ENCODE assay signal across 10 cellular contexts in genomic region chr5:103211858-103212500, GRCh38. TPM values are rescaled to one million over a fixed set of nuclear protein-coding genes. Genes with fewer than 3 reads are reported as not detected.
A peak's percentile ranks its signal among the peaks of the same experiment; 100 is the strongest.
DNase-seq lines count a peak whose midpoint lies in the region; ATAC-seq, FAIRE-seq and TF ChIP-seq lines count a peak whose summit lies in the region.
"Had no signal": no experiment of that assay in that cellular context is flagged by ENCODE, and none has a peak within 500 bp of the region (broad histone marks: within the 10 kb centered on the region; RNA-seq: fewer than 3 reads in every experiment).

No MANE protein-coding gene starts in this region.

- H3K9me3 Mint-ChIP-seq in endothelial cell (ENCODE audit: unreplicated experiment): no peaks in the 10 kb centered on the region

- CTCF ChIA-PET in SK-N-SH (lab: Yijun Ruan, JAX): interaction anchor here (1.7 to 2.2 kb wide), 3 partner anchors 12 to 264 kb away, joined by 5 to 7 read pairs (median 5); no protein-coding TSS in a partner anchor

- no peaks in the 10 kb centered on the region for H3K9me2 ChIP-seq in SK-N-SH

- no peaks in the 10 kb centered on the region for H3K79me2 ChIP-seq in SK-N-SH (ENCODE audit: insufficient read depth)

- POLR2A ChIA-PET in SK-N-SH (lab: Yijun Ruan, JAX): no interaction called here

- no peak for FAIRE-seq in urothelium cell line (lab: Jason Lieb, UNC)

- H3K36me3 ChIP-seq in SK-N-SH (replicated peaks in 1 of 2; ENCODE audit: control insufficient read depth in 1 of 2, insufficient read depth in 2 of 2, low read length in 1 of 2): peaks cover 9 to 11% of the 10 kb centered on the region in 2 experiments

- DNase-seq in endothelial cell (ENCODE audit: low spot score): no peak
- DNase-seq in SK-N-SH: no peak
- no peak for DNase-seq in urothelium cell line (ENCODE audit: low spot score)
- DNase-seq in nucleus accumbens (lab: John Stamatoyannopoulos, UW): no peak
- no peak for DNase-seq in cerebellar cortex (ENCODE audit: low spot score)
- DNase-seq: NCI-H2227 treated with DMSO at 0.1 percent for 48 hours; stimulated activated CD8-positive, alpha-beta memory T cell treated with anti-CD3 and anti-CD28 coated beads, Interleukin-4, amount 100 ng/mL, for 48 hours had no signal

- no peak overlapping the region for H2AFZ ChIP-seq in SK-N-SH (ENCODE audit: low read depth)

- no peaks in the 10 kb centered on the region for H3K27me3 ChIP-seq in SK-N-SH (ENCODE audit: insufficient read depth)

- TF ChIP-seq CTCF in endothelial cell (IDR thresholded peaks at IDR 0.05; ENCODE audit: unreplicated experiment): no peak
- no peak for TF ChIP-seq CTCF in SK-N-SH (IDR thresholded peaks at IDR 0.05)

- no peak overlapping the region for H3K27ac ChIP-seq in SK-N-SH (ENCODE audit: low read depth in 2 of 2, low read length in 1 of 2)

- H3K4me3 ChIP-seq in SK-N-SH (ENCODE audit: low read depth in 2 of 2, low read length in 1 of 2): no peak overlapping the region

- H3K27me3 Mint-ChIP-seq in endothelial cell (ENCODE audit: unreplicated experiment): peaks cover 1% of the 10 kb centered on the region

- WGBS in SK-N-SH (ENCODE audit: low lambda C conversion rate): 96% methylated on average over 2 of the region's 2 CpGs

- no peaks in the 10 kb centered on the region for H3K36me3 Mint-ChIP-seq in endothelial cell (ENCODE audit: low read depth, unreplicated experiment)

- no peak for TF ChIP-seq RAD21 in SK-N-SH (IDR thresholded peaks at IDR 0.05; ENCODE audit: low read length)

- no peaks in the 10 kb centered on the region; a peak in 2 of 4 replicates for H3K4me1 ChIP-seq in SK-N-SH (ENCODE audit: control insufficient read depth in 1 of 2, insufficient read depth in 2 of 2, low read depth in 1 of 2, low read length in 1 of 2)

- no peaks in the 10 kb centered on the region for H4K20me1 ChIP-seq in SK-N-SH (ENCODE audit: insufficient read depth)

- ATAC-seq in GM18499 (IDR thresholded peaks at IDR 0.05; ENCODE audit: insufficient read depth, unreplicated experiment) (peak; percentile 55), GM21423 (IDR thresholded peaks at IDR 0.05; ENCODE audit: unreplicated experiment) (peak; percentile 87), HG03469 (IDR thresholded peaks at IDR 0.05; ENCODE audit: unreplicated experiment) (peak; percentile 64)

- H3K4me2 ChIP-seq in SK-N-SH: no peak overlapping the region

- no peak overlapping the region for H3K4me3 Mint-ChIP-seq in endothelial cell (ENCODE audit: unreplicated experiment)

- no peaks in the 10 kb centered on the region for H3F3A ChIP-seq in SK-N-SH (replicated peaks; ENCODE audit: insufficient read depth)

- no peak for TF ChIP-seq EP300 in SK-N-SH (IDR thresholded peaks at IDR 0.05; ENCODE audit: borderline replicate concordance in 1 of 2, low read depth in 1 of 2, low read length in 1 of 2)

- no peak overlapping the region for H3K9ac ChIP-seq in SK-N-SH

- H3K9me3 ChIP-seq in SK-N-SH: no peaks in the 10 kb centered on the region

- peak overlapping the region; percentile 62 for H3K27ac Mint-ChIP-seq in endothelial cell (ENCODE audit: unreplicated experiment)

- peaks cover 21% of the 10 kb centered on the region for H3K4me1 Mint-ChIP-seq in endothelial cell (ENCODE audit: unreplicated experiment)

TF ChIP-seq in SK-N-SH, 30 proteins besides CTCF, POLR2A, EP300 and RAD21:
- TF ChIP-seq TEAD4 (IDR thresholded peaks at IDR 0.05; ENCODE audit: borderline replicate concordance, insufficient read depth): no peak
- TF ChIP-seq MEF2A (IDR thresholded peaks at IDR 0.05; ENCODE audit: borderline replicate concordance, low read depth): no peak
- no peak for TF ChIP-seq MXI1 (IDR thresholded peaks at IDR 0.05; ENCODE audit: low read depth, low read length)
- no peak for TF ChIP-seq NRF1 (IDR thresholded peaks at IDR 0.05; ENCODE audit: low read depth, low read length)

RNA-seq across cellular contexts. Expression of gene MACIR, which starts 46.6 kb away (rescaled TPM):
- 9.2 TPM for total RNA-seq in endothelial cell (ENCODE audit: unreplicated experiment)
- polyA plus RNA-seq in SK-N-SH (2012; rRNA removed): 24.7 and 36.3 TPM in 2 replicates
- polyA plus RNA-seq in SK-N-SH (2012; cell fraction: cytosol; rRNA removed): 32.8 and 34.4 TPM in 2 replicates
- polyA plus RNA-seq in SK-N-SH (2012; cell fraction: nucleus; rRNA removed): 33.6 and 38.3 TPM in 2 replicates
